8 cellular contexts compared by ENCODE assay signal in the genomic region with DNA sequence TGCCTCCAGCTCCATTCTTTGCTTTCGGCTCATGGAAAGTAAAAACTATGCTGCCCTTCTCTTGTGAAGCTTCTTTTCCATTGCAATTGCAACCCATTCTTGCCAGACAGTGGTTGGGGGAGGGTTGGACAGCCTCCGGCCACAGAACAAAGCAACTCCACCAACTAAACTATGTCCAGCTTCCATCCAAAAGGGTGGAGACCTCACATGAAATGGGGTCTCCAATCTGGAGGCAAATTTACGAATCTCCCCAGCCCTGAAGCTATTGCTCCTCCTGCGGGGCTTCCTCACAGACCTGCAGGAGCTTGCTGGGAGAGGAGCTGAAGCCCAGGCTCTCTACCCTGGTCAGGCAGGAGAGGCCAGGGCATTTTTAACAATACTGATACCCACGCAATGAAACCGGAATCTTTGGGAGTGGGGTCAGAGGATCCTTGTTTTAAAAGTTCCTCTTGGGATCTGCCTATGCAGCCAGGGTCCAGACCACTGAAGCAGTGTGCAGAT. TPM values are rescaled to one million over a fixed set of nuclear protein-coding genes. Genes with fewer than 3 reads are reported as not detected.
A peak's percentile ranks its signal among the peaks of the same experiment; 100 is the strongest.
DNase-seq lines count a peak whose midpoint lies in the region; ATAC-seq and TF ChIP-seq lines count a peak whose summit lies in the region.

No MANE protein-coding gene starts in this region.

- TF ChIP-seq CTCF in WTC11 (IDR thresholded peaks at IDR 0.05), result no peak
- no peak for TF ChIP-seq CTCF in foreskin keratinocyte (conservative IDR thresholded peaks at IDR 0.05)
- TF ChIP-seq CTCF in nephron (IDR thresholded peaks at IDR 0.05; ENCODE audit: unreplicated experiment in 3 of 3), result no peak

- H3K4me1 ChIP-seq in ACC112 (ENCODE audit: control insufficient read depth, insufficient read depth, low read length, unreplicated experiment) (peaks cover 9% of the 10 kb centered on the region), foreskin keratinocyte (peaks cover 16% of the 10 kb centered on the region)

- H3K27me3 ChIP-seq in ACC112 (ENCODE audit: insufficient read depth, low read length) (no peaks in the 10 kb centered on the region), foreskin keratinocyte (no peaks in the 10 kb centered on the region)

- H3K9me3 Mint-ChIP-seq in WTC11, result peaks cover 24% of the 10 kb centered on the region
- H3K9me3 Mint-ChIP-seq in nephron, result peaks cover 25% of the 10 kb centered on the region

- H3K4me1 Mint-ChIP-seq in WTC11 (peaks cover 10% of the 10 kb centered on the region), nephron (peaks cover 20% of the 10 kb centered on the region)

- peaks cover 22% of the 10 kb centered on the region for H3K79me2 ChIP-seq in ACC112 (ENCODE audit: control insufficient read depth, insufficient read depth, low read length, unreplicated experiment)

- peak overlapping the region; percentile 57 for H3K4me3 Mint-ChIP-seq in WTC11
- H3K4me3 Mint-ChIP-seq in nephron, result peak overlapping the region in 2 of 3 experiments; percentile 30 to 67

- peak overlapping the region; percentile 98 for H2AFZ ChIP-seq in ACC112 (ENCODE audit: low read length, unreplicated experiment)

- H3K27ac Mint-ChIP-seq in WTC11 (no peak overlapping the region), nephron (peak overlapping the region in 1 of 3 experiments; percentile 15)

- POLR2A ChIA-PET in WTC11 (lab: Charles Lee), result interaction anchor here (0.6 to 0.8 kb wide), 3 partner anchors 53 to 281 kb away, joined by 3 to 5 read pairs (median 3); no protein-coding TSS in a partner anchor

- H3K27ac ChIP-seq in ACC112 (ENCODE audit: low read depth, low read length) (peak overlapping the region; percentile 68), foreskin keratinocyte (no peak overlapping the region)

- peaks cover 30% of the 10 kb centered on the region for H3K36me3 ChIP-seq in ACC112 (ENCODE audit: insufficient read depth, low read length)

- H3K36me3 Mint-ChIP-seq in WTC11, result no peaks in the 10 kb centered on the region
- no peaks in the 10 kb centered on the region for H3K36me3 Mint-ChIP-seq in nephron (ENCODE audit: low read depth)

- CTCF ChIA-PET in WTC11 (lab: Charles Lee), result interaction anchor here (0.7 to 2.8 kb wide), 12 partner anchors 13 to 408 kb away, joined by 3 to 22 read pairs (median 3); no protein-coding TSS in a partner anchor

- peak; percentile 57 for ATAC-seq in WTC11
- peak; percentile 2 for ATAC-seq in foreskin keratinocyte
- no peak for ATAC-seq in GM18519 (IDR thresholded peaks at IDR 0.05; ENCODE audit: low FRiP score, unreplicated experiment)

- H3K27me3 Mint-ChIP-seq in WTC11 (ENCODE audit: low read depth) (peaks cover 55% of the 10 kb centered on the region), nephron (ENCODE audit: low read depth) (peaks cover 16% of the 10 kb centered on the region)

- DNase-seq in WTC11 (ENCODE audit: low spot score) (no peak), foreskin keratinocyte (no peak), RPMI8226 (no peak), NCI-H526 treated with DMSO at 0.1 percent for 48 hours (lab: John Stamatoyannopoulos, UW) (no peak), glomerular visceral epithelial cell (ENCODE audit: extremely low spot score) (no peak)

- H3K4me3 ChIP-seq in ACC112 (ENCODE audit: low read depth, low read length), result peak overlapping the region; percentile 86

TF ChIP-seq in WTC11, 78 proteins besides CTCF, POLR2A, EP300 and RAD21:
- TF ChIP-seq SOX15 (CRISPR knock-in tag; IDR thresholded peaks at IDR 0.05), result no peak
- no peak for TF ChIP-seq FOXJ3 (CRISPR knock-in tag; IDR thresholded peaks at IDR 0.05; ENCODE audit: borderline replicate concordance)
- TF ChIP-seq NFE2L1 (CRISPR knock-in tag; IDR thresholded peaks at IDR 0.05), result no peak
- TF ChIP-seq, protein P1, sequence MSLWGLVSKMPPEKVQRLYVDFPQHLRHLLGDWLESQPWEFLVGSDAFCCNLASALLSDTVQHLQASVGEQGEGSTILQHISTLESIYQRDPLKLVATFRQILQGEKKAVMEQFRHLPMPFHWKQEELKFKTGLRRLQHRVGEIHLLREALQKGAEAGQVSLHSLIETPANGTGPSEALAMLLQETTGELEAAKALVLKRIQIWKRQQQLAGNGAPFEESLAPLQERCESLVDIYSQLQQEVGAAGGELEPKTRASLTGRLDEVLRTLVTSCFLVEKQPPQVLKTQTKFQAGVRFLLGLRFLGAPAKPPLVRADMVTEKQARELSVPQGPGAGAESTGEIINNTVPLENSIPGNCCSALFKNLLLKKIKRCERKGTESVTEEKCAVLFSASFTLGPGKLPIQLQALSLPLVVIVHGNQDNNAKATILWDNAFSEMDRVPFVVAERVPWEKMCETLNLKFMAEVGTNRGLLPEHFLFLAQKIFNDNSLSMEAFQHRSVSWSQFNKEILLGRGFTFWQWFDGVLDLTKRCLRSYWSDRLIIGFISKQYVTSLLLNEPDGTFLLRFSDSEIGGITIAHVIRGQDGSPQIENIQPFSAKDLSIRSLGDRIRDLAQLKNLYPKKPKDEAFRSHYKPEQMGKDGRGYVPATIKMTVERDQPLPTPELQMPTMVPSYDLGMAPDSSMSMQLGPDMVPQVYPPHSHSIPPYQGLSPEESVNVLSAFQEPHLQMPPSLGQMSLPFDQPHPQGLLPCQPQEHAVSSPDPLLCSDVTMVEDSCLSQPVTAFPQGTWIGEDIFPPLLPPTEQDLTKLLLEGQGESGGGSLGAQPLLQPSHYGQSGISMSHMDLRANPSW (CRISPR knock-in tag; conservative IDR thresholded peaks at IDR 0.05; ENCODE audit: low read depth), result no peak
- no peak for TF ChIP-seq SMAD4 (CRISPR knock-in tag; IDR thresholded peaks at IDR 0.05)
- TF ChIP-seq, protein P2, sequence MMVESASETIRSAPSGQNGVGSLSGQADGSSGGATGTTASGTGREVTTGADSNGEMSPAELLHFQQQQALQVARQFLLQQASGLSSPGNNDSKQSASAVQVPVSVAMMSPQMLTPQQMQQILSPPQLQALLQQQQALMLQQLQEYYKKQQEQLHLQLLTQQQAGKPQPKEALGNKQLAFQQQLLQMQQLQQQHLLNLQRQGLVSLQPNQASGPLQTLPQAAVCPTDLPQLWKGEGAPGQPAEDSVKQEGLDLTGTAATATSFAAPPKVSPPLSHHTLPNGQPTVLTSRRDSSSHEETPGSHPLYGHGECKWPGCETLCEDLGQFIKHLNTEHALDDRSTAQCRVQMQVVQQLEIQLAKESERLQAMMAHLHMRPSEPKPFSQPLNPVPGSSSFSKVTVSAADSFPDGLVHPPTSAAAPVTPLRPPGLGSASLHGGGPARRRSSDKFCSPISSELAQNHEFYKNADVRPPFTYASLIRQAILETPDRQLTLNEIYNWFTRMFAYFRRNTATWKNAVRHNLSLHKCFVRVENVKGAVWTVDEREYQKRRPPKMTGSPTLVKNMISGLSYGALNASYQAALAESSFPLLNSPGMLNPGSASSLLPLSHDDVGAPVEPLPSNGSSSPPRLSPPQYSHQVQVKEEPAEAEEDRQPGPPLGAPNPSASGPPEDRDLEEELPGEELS (CRISPR knock-in tag; IDR thresholded peaks at IDR 0.05), result no peak
- TF ChIP-seq ZNF423 (CRISPR knock-in tag; IDR thresholded peaks at IDR 0.05), result no peak
- no peak for TF ChIP-seq CREB1 (CRISPR knock-in tag; IDR thresholded peaks at IDR 0.05)
- TF ChIP-seq FOXK1 (CRISPR knock-in tag; IDR thresholded peaks at IDR 0.05), result no peak
- TF ChIP-seq, protein P3, sequence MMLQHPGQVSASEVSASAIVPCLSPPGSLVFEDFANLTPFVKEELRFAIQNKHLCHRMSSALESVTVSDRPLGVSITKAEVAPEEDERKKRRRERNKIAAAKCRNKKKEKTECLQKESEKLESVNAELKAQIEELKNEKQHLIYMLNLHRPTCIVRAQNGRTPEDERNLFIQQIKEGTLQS (CRISPR knock-in tag; conservative IDR thresholded peaks at IDR 0.05), result no peak
- no peak for TF ChIP-seq SMAD3 (CRISPR knock-in tag; IDR thresholded peaks at IDR 0.05; ENCODE audit: borderline replicate concordance)
- TF ChIP-seq TEAD4 (CRISPR knock-in tag; IDR thresholded peaks at IDR 0.05), result no peak
- no peak for TF ChIP-seq KAT7 (CRISPR knock-in tag; IDR thresholded peaks at IDR 0.05; ENCODE audit: borderline replicate concordance)
- no peak for TF ChIP-seq IRF2 (CRISPR knock-in tag; IDR thresholded peaks at IDR 0.05; ENCODE audit: borderline replicate concordance, low read depth)
- TF ChIP-seq ZNF396 (CRISPR knock-in tag; IDR thresholded peaks at IDR 0.05; ENCODE audit: borderline replicate concordance), result no peak
- no peak for TF ChIP-seq ZNF317 (CRISPR knock-in tag; IDR thresholded peaks at IDR 0.05; ENCODE audit: borderline replicate concordance, low read depth)
- TF ChIP-seq, protein P4, sequence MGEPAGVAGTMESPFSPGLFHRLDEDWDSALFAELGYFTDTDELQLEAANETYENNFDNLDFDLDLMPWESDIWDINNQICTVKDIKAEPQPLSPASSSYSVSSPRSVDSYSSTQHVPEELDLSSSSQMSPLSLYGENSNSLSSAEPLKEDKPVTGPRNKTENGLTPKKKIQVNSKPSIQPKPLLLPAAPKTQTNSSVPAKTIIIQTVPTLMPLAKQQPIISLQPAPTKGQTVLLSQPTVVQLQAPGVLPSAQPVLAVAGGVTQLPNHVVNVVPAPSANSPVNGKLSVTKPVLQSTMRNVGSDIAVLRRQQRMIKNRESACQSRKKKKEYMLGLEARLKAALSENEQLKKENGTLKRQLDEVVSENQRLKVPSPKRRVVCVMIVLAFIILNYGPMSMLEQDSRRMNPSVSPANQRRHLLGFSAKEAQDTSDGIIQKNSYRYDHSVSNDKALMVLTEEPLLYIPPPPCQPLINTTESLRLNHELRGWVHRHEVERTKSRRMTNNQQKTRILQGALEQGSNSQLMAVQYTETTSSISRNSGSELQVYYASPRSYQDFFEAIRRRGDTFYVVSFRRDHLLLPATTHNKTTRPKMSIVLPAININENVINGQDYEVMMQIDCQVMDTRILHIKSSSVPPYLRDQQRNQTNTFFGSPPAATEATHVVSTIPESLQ (CRISPR knock-in tag; IDR thresholded peaks at IDR 0.05), result no peak
- TF ChIP-seq CREM (CRISPR knock-in tag; IDR thresholded peaks at IDR 0.05), result no peak

RNA-seq across cellular contexts. Expression of a gene that starts 0.6 kb away (rescaled TPM):
- total RNA-seq in WTC11 (2021), result 0.57 to 1.7 TPM (median 1.1 TPM) in 3 replicates
- total RNA-seq in foreskin keratinocyte, result 15.1 and 19.0 TPM in 2 replicates
- 10.2 and 10.9 TPM in 2 replicates for polyA plus RNA-seq in foreskin keratinocyte

RNA-seq across cellular contexts. Expression of a gene that starts 52.0 kb away (rescaled TPM):
- 75.2 to 81.5 TPM (median 81.4 TPM) in 3 replicates for total RNA-seq in WTC11 (2021)
- 68.2 and 70.6 TPM in 2 replicates for total RNA-seq in foreskin keratinocyte
- 91.0 and 96.9 TPM in 2 replicates for polyA plus RNA-seq in foreskin keratinocyte
